ENCODE assay signal across 17 cellular contexts in genomic region chr11:1479678-1480118, GRCh38. TPM values are rescaled to one million over a fixed set of nuclear protein-coding genes. Genes with fewer than 3 reads are reported as not detected.
DNase-seq lines count a peak whose midpoint lies in the region; ATAC-seq and TF ChIP-seq lines count a peak whose summit lies in the region.
"Had no signal": no experiment of that assay in that cellular context is flagged by ENCODE, and none has a peak within 500 bp of the region (broad histone marks: within the 10 kb centered on the region; RNA-seq: fewer than 3 reads in every experiment).

No MANE protein-coding gene starts in this region.

- no peaks in the 10 kb centered on the region for H3K27me3 ChIP-seq in left ventricle myocardium inferior (ENCODE audit: low read depth)
- H3K27me3 ChIP-seq in lower lobe of right lung (ENCODE audit: low read depth): no peaks in the 10 kb centered on the region
- H3K27me3 ChIP-seq: BLaER1 treated with 17β-estradiol and CSF1 and Interleukin-3, amounts not matched to agents 10 nM and 100 nM had no signal

- no peak for ATAC-seq in Right ventricle myocardium superior (ENCODE audit: poor library complexity)
- ATAC-seq in lower lobe of right lung: no peak
- no peak for ATAC-seq in stimulated activated effector memory CD8-positive, alpha-beta T cell treated with anti-CD3 and anti-CD28 coated beads, Interleukin-12 subunit alpha, Interleukin-12 subunit beta, amount 100 ng/mL, for 72 hours

- H3K4me1 Mint-ChIP-seq in stimulated activated effector memory CD8-positive, alpha-beta T cell treated with anti-CD3 and anti-CD28 coated beads, Interleukin-12 subunit alpha, Interleukin-12 subunit beta, amount 100 ng/mL, for 72 hours: peaks cover 10% of the 10 kb centered on the region

- H3K9me3 Mint-ChIP-seq in stimulated activated effector memory CD8-positive, alpha-beta T cell treated with anti-CD3 and anti-CD28 coated beads, Interleukin-12 subunit alpha, Interleukin-12 subunit beta, amount 100 ng/mL, for 72 hours: no peaks in the 10 kb centered on the region

- H3K9me3 ChIP-seq in left ventricle myocardium inferior (replicated peaks) (no peaks in the 10 kb centered on the region), lower lobe of right lung (no peaks in the 10 kb centered on the region)
- H3K9me3 ChIP-seq: BLaER1 treated with 17β-estradiol and CSF1 and Interleukin-3, amounts not matched to agents 10 nM and 100 nM had no signal

- H3K27ac Mint-ChIP-seq in stimulated activated effector memory CD8-positive, alpha-beta T cell treated with anti-CD3 and anti-CD28 coated beads, Interleukin-12 subunit alpha, Interleukin-12 subunit beta, amount 100 ng/mL, for 72 hours: peak overlapping the region; percentile 81

- no peak overlapping the region for H3K4me3 Mint-ChIP-seq in stimulated activated effector memory CD8-positive, alpha-beta T cell treated with anti-CD3 and anti-CD28 coated beads, Interleukin-12 subunit alpha, Interleukin-12 subunit beta, amount 100 ng/mL, for 72 hours

- H3K36me3 Mint-ChIP-seq in stimulated activated effector memory CD8-positive, alpha-beta T cell treated with anti-CD3 and anti-CD28 coated beads, Interleukin-12 subunit alpha, Interleukin-12 subunit beta, amount 100 ng/mL, for 72 hours: peaks cover 34% of the 10 kb centered on the region

- H3K27ac ChIP-seq in left ventricle myocardium inferior (replicated peaks): no peak overlapping the region
- H3K27ac ChIP-seq in lower lobe of right lung: no peak overlapping the region
- H3K27ac ChIP-seq: BLaER1 treated with 17β-estradiol and CSF1 and Interleukin-3, amounts not matched to agents 10 nM and 100 nM; GM23248 had no signal

- no peak overlapping the region for H3K4me3 ChIP-seq in left ventricle myocardium inferior
- H3K4me3 ChIP-seq in lower lobe of right lung: no peak overlapping the region
- H3K4me3 ChIP-seq: BLaER1 treated with 17β-estradiol and CSF1 and Interleukin-3, amounts not matched to agents 10 nM and 100 nM; GM23248 had no signal

- TF ChIP-seq CTCF in left ventricle myocardium inferior (IDR thresholded peaks at IDR 0.05; ENCODE audit: borderline replicate concordance) (no peak), lower lobe of right lung (IDR thresholded peaks at IDR 0.05) (no peak)

- H3K36me3 ChIP-seq in left ventricle myocardium inferior (peaks cover 61% of the 10 kb centered on the region), lower lobe of right lung (peaks cover 77% of the 10 kb centered on the region)

- intact Hi-C loops in left ventricle myocardium inferior (cut with micrococcal nuclease): no loop called here
- intact Hi-C loops in Right ventricle myocardium superior (cut with DNase I): no loop called here
- intact Hi-C loops in lower lobe of right lung (cut with DNase I): no loop called here

- DNase-seq in left ventricle myocardium inferior: peak; percentile 2
- DNase-seq in Right ventricle myocardium superior: no peak
- peak; percentile 23 for DNase-seq in lower lobe of right lung
- no peak for DNase-seq in stimulated activated effector memory CD8-positive, alpha-beta T cell treated with anti-CD3 and anti-CD28 coated beads, Interleukin-12 subunit alpha, Interleukin-12 subunit beta, amount 100 ng/mL, for 72 hours (ENCODE audit: low spot score in 2 of 2)
- DNase-seq in activated gamma-delta T cell treated with Interleukin-2 at 50 U/mL for 16 hours: no peak
- DNase-seq in HPDE6-E6E7 (ENCODE audit: extremely low spot score): no peak
- DNase-seq in activated effector memory CD4-positive, alpha-beta T cell treated with anti-CD3 and anti-CD28 coated beads, Interleukin-2, amount 50 U/mL, for 16 hours: no peak
- DNase-seq in NCI-H1417 (lab: John Stamatoyannopoulos, UW): no peak
- DNase-seq: DND-41; GM23248; KBM-7; NCI-H1436; NCI-H2029; NCI-H2171 treated with DMSO at 0.1 percent for 48 hours; NCI-H446 treated with DMSO at 0.1 percent for 48 hours; NK-92 treated with Interleukin-12 subunit alpha and Interleukin-12 subunit beta, amount 100 ng/mL, for 24 hours had no signal

- H3K4me1 ChIP-seq in left ventricle myocardium inferior (peaks cover 63% of the 10 kb centered on the region), lower lobe of right lung (peaks cover 30% of the 10 kb centered on the region)

RNA-seq across cellular contexts. Expression of gene MOB2, which starts 6.9 kb away (rescaled TPM):
- 49.5 TPM for total RNA-seq in left ventricle myocardium inferior
- 46.1 TPM for total RNA-seq in Right ventricle myocardium superior
- total RNA-seq in lower lobe of right lung: 50.4 TPM

Comparison
In these comparisons a context has a peak if more than half of its experiments do, and no peak if none do; other contexts are left out.
1. DNase-seq: peak in left ventricle myocardium inferior (single experiment) and lower lobe of right lung (single experiment); none in Right ventricle myocardium superior (single experiment), stimulated activated effector memory CD8-positive, alpha-beta T cell treated with anti-CD3 and anti-CD28 coated beads, Interleukin-12 subunit alpha, Interleukin-12 subunit beta, amount 100 ng/mL, for 72 hours (0 of 2), activated gamma-delta T cell treated with Interleukin-2 at 50 U/mL for 16 hours (single experiment), HPDE6-E6E7 (single experiment), activated effector memory CD4-positive, alpha-beta T cell treated with anti-CD3 and anti-CD28 coated beads, Interleukin-2, amount 50 U/mL, for 16 hours (single experiment) and NCI-H1417 (0 of 3).